ENCODE assay signal across 19 cellular contexts in the genomic region with DNA sequence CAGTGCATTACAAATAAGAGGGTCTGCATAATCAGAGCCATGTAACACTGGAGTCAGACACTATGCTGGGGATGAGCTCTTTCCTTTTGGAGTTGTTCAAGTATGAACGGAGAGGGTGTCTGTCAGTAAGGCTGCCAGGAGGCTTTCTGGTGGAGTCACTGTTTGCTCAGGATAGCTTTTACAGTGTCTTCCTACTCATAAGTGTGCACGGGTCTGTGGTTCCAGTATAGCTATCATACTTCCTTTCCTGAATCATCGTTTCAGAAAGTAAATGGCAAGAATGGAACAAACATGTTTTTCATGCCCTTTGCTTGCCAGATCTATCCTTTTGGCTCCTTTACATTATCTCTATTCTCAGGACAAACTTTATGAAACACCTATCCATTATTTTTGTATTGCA.
"Had no signal": no experiment of that assay in that cellular context is flagged by ENCODE, and none has a peak within 500 bp of the region (broad histone marks: within the 10 kb centered on the region; RNA-seq: fewer than 3 reads in every experiment).

No MANE protein-coding gene starts in this region.

- H3K4me3 ChIP-seq: ascending aorta, esophagus squamous epithelium, pancreas, thoracic aorta, upper lobe of right lung had no signal

- H3K4me3 Mint-ChIP-seq: activated CD4-positive, alpha-beta T cell treated with anti-CD3 and anti-CD28 coated beads, Interleukin-2, amount 10 ng/mL, durations not matched to agents 24 days and 14 days; activated CD8-positive, alpha-beta T cell treated with anti-CD3 and anti-CD28 coated beads, Interleukin-2, amount 10 ng/mL, durations not matched to agents 7 days and 5 days; activated naive CD8-positive, alpha-beta T cell treated with anti-CD3 and anti-CD28 coated beads for 36 hours; activated T-cell treated with anti-CD3 and anti-CD28 coated beads, Interleukin-2, amount 50 U/mL, for 72 hours; T-helper 2 cell treated with Interferon-gamma antibody and Interleukin-4, amounts not matched to agents 5 μg/mL and 100 μg/mL, for 36 hours had no signal

- H3K27me3 Mint-ChIP-seq: activated CD4-positive, alpha-beta T cell treated with anti-CD3 and anti-CD28 coated beads, Interleukin-2, amount 10 ng/mL, durations not matched to agents 24 days and 14 days; activated naive CD8-positive, alpha-beta T cell treated with anti-CD3 and anti-CD28 coated beads for 36 hours had no signal

- DNase-seq: activated CD4-positive, alpha-beta T cell treated with anti-CD3 and anti-CD28 coated beads, Interleukin-2, amount 10 ng/mL, durations not matched to agents 24 days and 14 days; activated CD4-positive, CD25-positive, alpha-beta regulatory T cell; activated CD8-positive, alpha-beta memory T cell treated with anti-CD3 and anti-CD28 coated beads, Interleukin-2, amount 50 U/mL, for 48 hours; activated CD8-positive, alpha-beta T cell treated with anti-CD3 and anti-CD28 coated beads, Interleukin-2, amount 10 ng/mL, durations not matched to agents 7 days and 5 days; activated naive CD8-positive, alpha-beta T cell treated with anti-CD3 and anti-CD28 coated beads for 36 hours; activated T-cell treated with anti-CD3 and anti-CD28 coated beads, Interleukin-2, amount 50 U/mL, for 72 hours; caudate nucleus; esophagus squamous epithelium; foreskin melanocyte; head of caudate nucleus; pancreas; stimulated activated CD4-positive, alpha-beta T cell treated with anti-CD3 and anti-CD28 coated beads, Interleukin-1b, Interleukin-23, amount 100 ng/mL, for 48 hours; upper lobe of right lung had no signal

- H3K36me3 Mint-ChIP-seq: activated naive CD8-positive, alpha-beta T cell treated with anti-CD3 and anti-CD28 coated beads for 36 hours had no signal

- H3K36me3 ChIP-seq: ascending aorta, esophagus squamous epithelium, pancreas, thoracic aorta, upper lobe of right lung had no signal

- H3K9me3 Mint-ChIP-seq: activated CD4-positive, alpha-beta T cell treated with anti-CD3 and anti-CD28 coated beads, Interleukin-2, amount 10 ng/mL, durations not matched to agents 24 days and 14 days had no signal

- H3K9me3 ChIP-seq: ascending aorta, esophagus squamous epithelium, pancreas, thoracic aorta, upper lobe of right lung had no signal

- H3K4me1 ChIP-seq: ascending aorta, esophagus squamous epithelium, pancreas, upper lobe of right lung had no signal

- ATAC-seq: activated CD8-positive, alpha-beta T cell treated with anti-CD3 and anti-CD28 coated beads, Interleukin-2, amount 10 ng/mL, durations not matched to agents 7 days and 5 days; activated T-cell treated with anti-CD3 and anti-CD28 coated beads, Interleukin-2, amount 50 U/mL, for 72 hours; pancreas; sciatic nerve; upper lobe of right lung had no signal

- H3K27ac ChIP-seq: ascending aorta, esophagus squamous epithelium, pancreas, thoracic aorta, upper lobe of right lung had no signal

- H3K27me3 ChIP-seq: ascending aorta, esophagus squamous epithelium, pancreas, upper lobe of right lung had no signal

- FAIRE-seq: colon, endometrium, pancreas had no signal

- H3K27ac Mint-ChIP-seq: activated CD4-positive, alpha-beta T cell treated with anti-CD3 and anti-CD28 coated beads, Interleukin-2, amount 10 ng/mL, durations not matched to agents 24 days and 14 days; activated CD8-positive, alpha-beta T cell treated with anti-CD3 and anti-CD28 coated beads, Interleukin-2, amount 10 ng/mL, durations not matched to agents 7 days and 5 days; activated naive CD8-positive, alpha-beta T cell treated with anti-CD3 and anti-CD28 coated beads for 36 hours; activated T-cell treated with anti-CD3 and anti-CD28 coated beads, Interleukin-2, amount 50 U/mL, for 72 hours; T-helper 2 cell treated with Interferon-gamma antibody and Interleukin-4, amounts not matched to agents 5 μg/mL and 100 μg/mL, for 36 hours had no signal

- H3K4me1 Mint-ChIP-seq: activated CD4-positive, alpha-beta T cell treated with anti-CD3 and anti-CD28 coated beads, Interleukin-2, amount 10 ng/mL, durations not matched to agents 24 days and 14 days; activated naive CD8-positive, alpha-beta T cell treated with anti-CD3 and anti-CD28 coated beads for 36 hours had no signal
